ENCODE assay signal across 8 cellular contexts in the genomic region with DNA sequence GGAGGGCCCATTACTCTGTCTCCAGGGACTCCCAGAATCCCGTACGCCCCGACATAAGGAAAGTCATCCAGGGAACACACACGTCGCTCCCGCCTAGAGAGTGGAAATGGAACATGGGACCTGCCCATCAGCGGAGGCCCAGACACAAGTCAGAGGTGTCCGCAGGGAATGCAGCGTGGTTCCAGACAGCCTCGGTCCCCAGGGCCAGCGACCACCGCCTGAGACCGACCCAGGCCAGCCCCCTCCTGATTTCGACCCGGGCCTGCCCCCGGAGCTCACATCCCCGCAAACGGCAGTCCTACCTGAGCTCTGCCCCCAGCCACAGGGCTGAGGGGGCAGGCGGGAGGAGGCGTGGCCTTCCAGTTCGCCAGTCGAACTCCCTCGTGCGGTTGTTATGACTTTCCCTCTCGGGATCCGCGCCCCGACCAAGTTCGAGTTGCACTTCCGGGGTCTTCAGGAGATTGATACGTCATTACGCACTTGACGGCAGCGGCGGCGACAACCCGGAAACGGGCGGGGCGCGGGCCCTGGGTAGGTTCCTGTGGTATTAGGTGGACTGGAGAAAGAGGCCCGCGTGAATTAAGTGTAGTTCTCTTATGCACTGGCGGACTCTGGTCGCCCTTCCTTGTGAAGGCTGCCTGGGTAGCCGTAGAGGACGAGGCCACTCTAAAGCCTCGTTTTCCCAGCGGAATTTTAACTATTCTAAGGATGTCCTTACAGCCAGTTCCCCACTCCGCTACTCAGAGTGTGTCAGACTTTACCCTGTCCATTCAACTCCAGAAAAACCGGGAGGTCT.
DNase-seq lines count a peak whose midpoint lies in the region; ATAC-seq, FAIRE-seq and TF ChIP-seq lines count a peak whose summit lies in the region.

No MANE protein-coding gene starts in this region.

- peak; percentile 49; the same call in 1 of the 2 replicates for TF ChIP-seq POLR2A in H54 (IDR thresholded peaks at IDR 0.05; ENCODE audit: low read depth, low read length)

- H3K27ac Mint-ChIP-seq in natural killer cell treated with Interleukin-12 subunit alpha and Interleukin-12 subunit beta and Interleukin-15 and Interleukin-18, amount 100 ng/mL, for 72 hours: peak overlapping the region; percentile 93 to 98

- POLR2A ChIA-PET in RWPE1 (lab: Yijun Ruan, JAX; ENCODE audit: low non-redundant PET): no interaction called here

- H3K36me3 Mint-ChIP-seq in natural killer cell treated with Interleukin-12 subunit alpha and Interleukin-12 subunit beta and Interleukin-15 and Interleukin-18, amount 100 ng/mL, for 72 hours: peaks cover 22% of the 10 kb centered on the region

- peak; percentile 98 for DNase-seq in ELR (ENCODE audit: low read depth)
- peak; percentile 78 for DNase-seq in H54 (ENCODE audit: insufficient read length, low spot score)
- DNase-seq in LNCaP clone FGC (ENCODE audit: low read depth): peak; percentile 92
- DNase-seq in RWPE1 (ENCODE audit: low spot score): peak; percentile 99
- peak; percentile 89 for DNase-seq in activated T-helper 9 cell treated with anti-CD3 and anti-CD28 coated beads, Interleukin-2, amount 50 U/mL, for 16 hours (ENCODE audit: low read depth)
- DNase-seq in fibroblast of pulmonary artery (ENCODE audit: low read depth): peak; percentile 97
- peak; percentile 96 for DNase-seq in natural killer cell treated with Interleukin-12 subunit alpha and Interleukin-12 subunit beta and Interleukin-15 and Interleukin-18, amount 100 ng/mL, for 72 hours (ENCODE audit: low spot score)
- DNase-seq in stimulated activated naive CD4-positive, alpha-beta T cell treated with Interleukin-2 at 50 U/mL for 16 hours (lab: John Stamatoyannopoulos, UW): peak; percentile 89

- peaks cover 28 to 29% of the 10 kb centered on the region in 2 donors for H3K4me1 Mint-ChIP-seq in natural killer cell treated with Interleukin-12 subunit alpha and Interleukin-12 subunit beta and Interleukin-15 and Interleukin-18, amount 100 ng/mL, for 72 hours (ENCODE audit: low read depth in 2 of 2)

- H3K27me3 Mint-ChIP-seq in natural killer cell treated with Interleukin-12 subunit alpha and Interleukin-12 subunit beta and Interleukin-15 and Interleukin-18, amount 100 ng/mL, for 72 hours: peaks cover 17 to 19% of the 10 kb centered on the region in 2 donors

- ATAC-seq in natural killer cell treated with Interleukin-12 subunit alpha and Interleukin-12 subunit beta and Interleukin-15 and Interleukin-18, amount 100 ng/mL, for 72 hours: peak; percentile 99

- H3K4me3 ChIP-seq in LNCaP clone FGC (ENCODE audit: low read depth, low read length): peak overlapping the region; percentile 56
- H3K4me3 ChIP-seq in fibroblast of pulmonary artery (replicated peaks; ENCODE audit: low read depth, low read length): peak overlapping the region; percentile 91

- H3K4me3 Mint-ChIP-seq in natural killer cell treated with Interleukin-12 subunit alpha and Interleukin-12 subunit beta and Interleukin-15 and Interleukin-18, amount 100 ng/mL, for 72 hours: peak overlapping the region; percentile 93

- peak overlapping the region; percentile 88 for H3K27ac ChIP-seq in RWPE1

- CTCF ChIA-PET in RWPE1 (lab: Yijun Ruan, JAX): interaction anchor here (0.7 kb wide), 2 partner anchors 88 to 631 kb away, joined by 3 to 4 read pairs; no protein-coding TSS in a partner anchor

- peak; percentile 88 for FAIRE-seq in H54 (lab: Jason Lieb, UNC)

- peaks cover 6% of the 10 kb centered on the region for H3K9me3 Mint-ChIP-seq in natural killer cell treated with Interleukin-12 subunit alpha and Interleukin-12 subunit beta and Interleukin-15 and Interleukin-18, amount 100 ng/mL, for 72 hours

- TF ChIP-seq CTCF in LNCaP clone FGC (IDR thresholded peaks at IDR 0.05; ENCODE audit: control insufficient read depth, extremely low read depth, insufficient read depth) (peak; percentile 36), RWPE1 (conservative IDR thresholded peaks at IDR 0.05; ENCODE audit: low read depth) (peak; percentile 18; the same call in 1 of the 2 replicates), fibroblast of pulmonary artery (IDR thresholded peaks at IDR 0.05; ENCODE audit: low read length, missing control alignments) (peak; percentile 21)

Comparison
In these comparisons a context has a peak if more than half of its experiments do, and no peak if none do; other contexts are left out.
1. Peak in every context shown above with its lines: DNase-seq, ATAC-seq, H3K4me3 ChIP-seq and H3K27ac ChIP-seq.